ENCODE assay signal across 8 cellular contexts in the genomic region with DNA sequence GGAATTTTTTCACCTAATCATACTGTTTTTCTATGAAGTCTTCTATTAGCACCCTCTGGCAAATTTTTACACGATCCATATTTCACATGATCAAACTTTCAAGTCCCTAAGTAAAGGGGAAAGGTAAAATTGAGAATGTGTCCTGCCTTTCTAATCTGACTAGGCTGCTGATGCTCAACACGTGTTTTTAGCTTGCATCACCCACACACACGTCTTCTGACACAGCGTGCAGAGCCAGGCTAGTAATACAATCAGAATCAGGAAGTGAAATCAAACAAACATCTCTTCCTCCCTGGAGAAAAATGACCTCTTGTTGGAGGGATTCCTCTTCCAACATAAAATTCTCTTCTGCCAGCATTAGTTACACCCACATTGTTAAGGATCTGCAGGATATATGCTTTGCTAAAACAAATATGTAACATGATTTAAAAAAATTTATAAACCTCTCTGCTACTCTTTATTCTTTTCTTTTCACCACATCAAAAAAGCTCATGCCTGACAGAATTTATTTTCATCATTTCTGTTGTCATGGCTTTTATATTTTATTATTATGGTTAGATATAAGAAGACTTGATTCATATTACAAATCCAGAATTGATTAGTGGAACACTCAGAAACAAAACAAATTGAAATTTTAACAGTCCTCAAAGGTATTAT.
DNase-seq lines count a peak whose midpoint lies in the region; ATAC-seq, FAIRE-seq and TF ChIP-seq lines count a peak whose summit lies in the region.

No MANE protein-coding gene starts in this region.

- no peaks in the 10 kb centered on the region for H3K36me3 ChIP-seq in SJSA1
- H3K36me3 ChIP-seq in bronchial epithelial cell (ENCODE audit: control insufficient read depth, insufficient read depth, low read length), result no peaks in the 10 kb centered on the region
- H3K36me3 ChIP-seq in testis (ENCODE audit: low read depth, missing control alignments), result no peaks in the 10 kb centered on the region

- ATAC-seq in HG02852 (IDR thresholded peaks at IDR 0.05; ENCODE audit: unreplicated experiment), result peak; percentile 57
- ATAC-seq in GM18873 (IDR thresholded peaks at IDR 0.05; ENCODE audit: low FRiP score, unreplicated experiment), result no peak

- H3K27ac ChIP-seq in SJSA1, result peak overlapping the region; percentile 69
- H3K27ac ChIP-seq in testis, result peak overlapping the region in 1 of 2 donors; percentile 31

- FAIRE-seq in bronchial epithelial cell (lab: Jason Lieb, UNC), result peak; percentile 52

- DNase-seq in Daoy (ENCODE audit: low read depth), result peak; percentile 71
- DNase-seq in SJSA1 (ENCODE audit: low read depth in 1 of 2, low spot score in 2 of 2), result peak; percentile 60 to 65
- DNase-seq in bronchial epithelial cell (ENCODE audit: low read depth), result peak; percentile 92
- DNase-seq in medulla oblongata (ENCODE audit: extremely low spot score), result peak; percentile 86
- peak; percentile 77 for DNase-seq in testis
- no peak for DNase-seq in activated gamma-delta T cell treated with Interleukin-2 at 50 U/mL for 16 hours

- intact Hi-C loops in testis (cut with DNase I; ENCODE audit: low total_unique reads), result no loop called here

- peaks cover 31% of the 10 kb centered on the region for H3K4me1 ChIP-seq in SJSA1 (replicated peaks)
- H3K4me1 ChIP-seq in testis, result peaks cover 13% of the 10 kb centered on the region

- TF ChIP-seq POLR2A in testis (IDR thresholded peaks at IDR 0.05), result no peak

- 13 to 18% methylated on average over 4 of the region's 4 CpGs for WGBS in testis, 2 donors

- H3K27me3 ChIP-seq in SJSA1 (replicated peaks) (no peaks in the 10 kb centered on the region), bronchial epithelial cell (ENCODE audit: control insufficient read depth, insufficient read depth, low read length) (no peaks in the 10 kb centered on the region), testis (no peaks in the 10 kb centered on the region)

- H3K4me3 ChIP-seq in SJSA1 (no peak overlapping the region), bronchial epithelial cell (ENCODE audit: low read depth, low read length) (no peak overlapping the region), testis (no peak overlapping the region)

- H3K9me3 ChIP-seq in SJSA1 (replicated peaks), result no peaks in the 10 kb centered on the region
- H3K9me3 ChIP-seq in testis, result no peaks in the 10 kb centered on the region

- TF ChIP-seq CTCF in bronchial epithelial cell (IDR thresholded peaks at IDR 0.05; ENCODE audit: insufficient read depth, low read length, severe bottlenecking) (no peak), testis (IDR thresholded peaks at IDR 0.05) (no peak)
